In the genomic region with DNA sequence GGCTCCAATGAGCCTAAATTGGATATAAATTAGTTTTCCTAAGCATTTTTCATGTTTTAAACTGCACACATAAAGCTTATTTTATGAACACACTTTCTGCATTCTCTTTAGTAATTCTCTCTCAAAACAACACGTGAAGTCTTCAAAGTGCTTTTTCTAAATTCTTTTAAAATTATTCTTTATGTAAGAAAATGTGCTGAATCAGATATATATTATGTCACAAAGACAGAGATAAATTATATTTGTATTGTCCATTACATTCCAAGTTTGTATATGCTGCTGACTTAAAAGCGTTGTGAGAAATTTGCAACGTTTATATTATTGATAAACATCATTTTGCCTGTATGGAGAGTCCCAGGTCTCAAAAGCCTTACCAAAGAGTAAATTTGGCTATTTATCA, we compare ENCODE assay signal across 25 cellular contexts.
"Had no signal": no experiment of that assay in that cellular context is flagged by ENCODE, and none has a peak within 500 bp of the region (broad histone marks: within the 10 kb centered on the region; RNA-seq: fewer than 3 reads in every experiment).

No MANE protein-coding gene starts in this region.

- H3K9me3 ChIP-seq: left ventricle myocardium inferior, neutrophil, ovary, right atrium auricular region, spleen, suprapubic skin, thoracic aorta, tibial artery, upper lobe of right lung had no signal

- ATAC-seq: natural killer cell; sciatic nerve; stimulated activated effector memory CD8-positive, alpha-beta T cell treated with anti-CD3 and anti-CD28 coated beads, Interleukin-12 subunit alpha, Interleukin-12 subunit beta, amount 100 ng/mL, for 72 hours; upper lobe of right lung had no signal

- H3K4me1 ChIP-seq: left ventricle myocardium inferior, neural progenitor cell, right atrium auricular region, spleen, upper lobe of right lung had no signal

- H3K36me3 ChIP-seq: left ventricle myocardium inferior, neural progenitor cell, neutrophil, ovary, right atrium auricular region, spleen, suprapubic skin, thoracic aorta, tibial artery, upper lobe of right lung had no signal

- H3K4me3 ChIP-seq: hepatocyte, left ventricle myocardium inferior, lung, neural progenitor cell, ovary, right atrium auricular region, skin epidermis, spleen, suprapubic skin, thoracic aorta, tibial artery, upper lobe of right lung had no signal

- H3K9ac ChIP-seq: neural progenitor cell had no signal

- H2AFZ ChIP-seq: hepatocyte, neural progenitor cell had no signal

- H3K27me3 ChIP-seq: hepatocyte, neural progenitor cell, neutrophil, ovary, right atrium auricular region, spleen, suprapubic skin, tibial artery, upper lobe of right lung had no signal

- FAIRE-seq: urothelium cell line had no signal

- H3K27ac ChIP-seq: hepatocyte, left ventricle myocardium inferior, neural progenitor cell, neutrophil, ovary, right atrium auricular region, skin epidermis, spleen, suprapubic skin, thoracic aorta, tibial artery, upper lobe of right lung had no signal

- DNase-seq: islet precursor cell; left ventricle myocardium inferior; mesendoderm; naive B cell; natural killer cell; nephron progenitor cell; occipital lobe; ovary; spleen; stimulated activated CD4-positive, alpha-beta T cell treated with anti-CD3 and anti-CD28 coated beads, Interleukin-4, amount 100 ng/mL, for 24 hours; stimulated activated naive CD4-positive, alpha-beta T cell; tibial artery; trophoblast cell; upper lobe of right lung had no signal

- H3K4me2 ChIP-seq: hepatocyte, neural progenitor cell had no signal
